ENCODE assay signal across 8 cellular contexts in the genomic region with DNA sequence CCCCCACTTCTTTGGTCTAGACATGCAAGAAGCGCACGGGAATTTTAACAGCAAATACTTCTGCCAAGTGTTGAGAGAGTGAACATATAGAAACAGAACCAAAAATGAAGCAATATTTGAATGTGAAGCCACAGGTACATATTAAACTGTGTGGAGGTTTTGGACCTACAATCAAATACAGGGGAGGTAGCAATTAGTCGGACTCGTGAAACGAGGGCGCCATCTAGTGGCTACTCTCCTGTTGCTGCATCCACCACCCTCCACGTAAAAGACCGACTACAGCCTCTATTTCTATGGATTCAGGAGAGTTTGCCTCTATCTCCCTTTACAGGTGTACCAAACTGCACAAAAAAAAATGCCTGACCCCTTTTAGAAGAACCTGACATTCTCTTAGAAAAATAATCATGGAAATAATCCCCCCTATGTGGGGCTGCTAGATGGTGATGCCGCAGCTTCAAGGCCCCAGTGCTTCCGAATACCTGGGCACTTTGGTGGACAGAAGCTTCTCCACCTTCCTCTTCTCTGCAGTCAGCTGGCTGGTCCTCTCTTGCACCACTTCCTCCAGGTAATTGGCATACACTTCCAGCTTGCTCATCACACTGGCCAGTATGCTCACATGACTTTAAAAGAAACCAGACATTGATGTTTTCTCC. TPM values are rescaled to one million over a fixed set of nuclear protein-coding genes. Genes with fewer than 3 reads are reported as not detected.
DNase-seq lines count a peak whose midpoint lies in the region; ATAC-seq and TF ChIP-seq lines count a peak whose summit lies in the region.

No MANE protein-coding gene starts in this region.

- no peaks in the 10 kb centered on the region for H3K27me3 ChIP-seq in right atrium auricular region

- peaks cover 38 to 57% of the 10 kb centered on the region in 2 donors for H3K27me3 Mint-ChIP-seq in T-cell

- peaks cover 0 to 2% (median 0%) of the 10 kb centered on the region in 3 donors for H3K4me1 Mint-ChIP-seq in T-cell

- intact Hi-C loops in sciatic nerve (cut with DNase I), result no loop called here

- no peak overlapping the region for H3K27ac Mint-ChIP-seq in T-cell

- TF ChIP-seq CTCF in right atrium auricular region (IDR thresholded peaks at IDR 0.05), result peak; percentile 75 to 91

- peak; percentile 92 for ATAC-seq in GM21737 (IDR thresholded peaks at IDR 0.05; ENCODE audit: unreplicated experiment)
- ATAC-seq in T-cell (replicated peaks in 1 of 4), result peak; percentile 71 to 78 (median 72)
- peak; percentile 85 for ATAC-seq in sciatic nerve
- ATAC-seq in HG03439 (IDR thresholded peaks at IDR 0.05; ENCODE audit: unreplicated experiment), result no peak

- DNase-seq in DMS79 (lab: John Stamatoyannopoulos, UW) (peak; percentile 6), M059J (ENCODE audit: low read depth) (peak; percentile 64), T-cell (peak; percentile 10 to 74 (median 60)), amniotic stem cell (lab: John Stamatoyannopoulos, UW) (peak; percentile 54), right atrium auricular region (ENCODE audit: low spot score) (peak; percentile 83), sciatic nerve (ENCODE audit: low spot score) (peak; percentile 91)

- H3K4me3 Mint-ChIP-seq in T-cell, result no peak overlapping the region

- H3K4me1 ChIP-seq in right atrium auricular region, result no peaks in the 10 kb centered on the region

- H3K27ac ChIP-seq in right atrium auricular region, result no peak overlapping the region

- H3K36me3 ChIP-seq in right atrium auricular region, result no peaks in the 10 kb centered on the region

- POLR2A ChIA-PET in T-cell (lab: Charles Lee), result no interaction called here

- H3K9me3 ChIP-seq in right atrium auricular region, result no peaks in the 10 kb centered on the region

- no peaks in the 10 kb centered on the region for H3K9me3 Mint-ChIP-seq in T-cell

- H3K36me3 Mint-ChIP-seq in T-cell, result no peaks in the 10 kb centered on the region

- no peak overlapping the region for H3K4me3 ChIP-seq in right atrium auricular region

- CTCF ChIA-PET in T-cell (lab: Charles Lee), result interaction anchor here (0.7 to 1.2 kb wide), 3 partner anchors 120 to 145 kb away, joined by 3 to 5 read pairs (median 3); no protein-coding TSS in a partner anchor

RNA-seq across cellular contexts. Expression of gene TECTB, which starts 31.7 kb away (rescaled TPM):
- total RNA-seq in M059J (2014; rRNA removed; shearing (Covaris generic)), result 0.07 and 0.15 TPM in 2 replicates
- not detected for total RNA-seq in T-cell
- total RNA-seq in right atrium auricular region, result not detected
- total RNA-seq in sciatic nerve, result not detected

RNA-seq across cellular contexts. Expression of gene ACSL5, which starts 59.0 kb away (rescaled TPM):
- total RNA-seq in M059J (2014; rRNA removed; shearing (Covaris generic)), result 17.6 and 25.5 TPM in 2 replicates
- 10 to 100 TPM; 36.0 to 48.9 (median 39.9) TPM for total RNA-seq in T-cell
- total RNA-seq in right atrium auricular region, result 10 to 100 TPM in 1 of 2 donors, 1 to 10 TPM in 1; 9.2 to 12.0 TPM
- 11.3 TPM for total RNA-seq in sciatic nerve

Comparison
In these comparisons a context has a peak if more than half of its experiments do, and no peak if none do; other contexts are left out.
1. DNase-seq: peak in every context shown above with its lines; median percentile 91 in sciatic nerve; 83 in right atrium auricular region; 64 in M059J; 60 in T-cell; 54 in amniotic stem cell; 6 in DMS79.